In the genomic region with DNA sequence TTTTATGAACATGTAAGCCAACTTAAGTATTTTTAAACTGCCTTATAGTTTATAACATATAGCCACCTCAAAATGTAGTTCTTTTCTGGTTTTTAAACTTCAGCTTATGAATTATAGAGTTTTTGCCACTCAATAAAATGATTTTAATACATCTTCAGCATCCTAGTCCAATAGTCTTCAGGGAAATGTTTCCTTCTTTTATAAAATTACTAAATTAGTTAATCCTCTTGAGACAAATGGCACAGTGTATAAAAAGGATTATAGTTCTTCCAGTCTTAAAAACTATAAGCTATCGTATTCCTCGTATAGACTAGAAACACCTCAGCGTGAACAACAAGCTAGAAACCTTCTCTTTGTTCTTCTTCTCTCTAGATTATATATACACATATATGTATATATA, we compare ENCODE assay signal across 10 cellular contexts. TPM values are rescaled to one million over a fixed set of nuclear protein-coding genes. Genes with fewer than 3 reads are reported as not detected.
"Had no signal": no experiment of that assay in that cellular context is flagged by ENCODE, and none has a peak within 500 bp of the region (broad histone marks: within the 10 kb centered on the region; RNA-seq: fewer than 3 reads in every experiment).

A gene (plus strand): TSS at position 301 of the 400 bp plus-strand sequence. CDS start 2,679 bp downstream, outside the sequence.

- DNase-seq: IMR-90, KBM-7, KG1 had no signal

- ATAC-seq: HepG2, K562 had no signal

- H3K4me1 Mint-ChIP-seq: IgD-negative memory B cell had no signal

- H3K36me3 Mint-ChIP-seq: IgD-negative memory B cell had no signal

- H3K4me3 Mint-ChIP-seq: IgD-negative memory B cell had no signal

- H3K4me2 ChIP-seq: KMS-11 had no signal

- H3K27ac ChIP-seq: HL-60, KMS-11 had no signal

- H3K4me3 ChIP-seq: K562 had no signal

- H3K9me3 Mint-ChIP-seq: IgD-negative memory B cell had no signal

- H3K27ac Mint-ChIP-seq: IgD-negative memory B cell had no signal

RNA-seq across cellular contexts. Expression of the gene that starts here (rescaled TPM):
- total RNA-seq: HepG2, HT-29, HT1080, IMR-90, K562 had no signal
- polyA plus RNA-seq: HepG2, IgD-negative memory B cell, IMR-90, K562 had no signal
